ENCODE assay signal across 16 cellular contexts in genomic region chr3:197511130-197511529, GRCh38. TPM values are rescaled to one million over a fixed set of nuclear protein-coding genes. Genes with fewer than 3 reads are reported as not detected.
A peak's percentile ranks its signal among the peaks of the same experiment; 100 is the strongest.
DNase-seq lines count a peak whose midpoint lies in the region; ATAC-seq, FAIRE-seq and TF ChIP-seq lines count a peak whose summit lies in the region.
"Had no signal": no experiment of that assay in that cellular context is flagged by ENCODE, and none has a peak within 500 bp of the region (broad histone marks: within the 10 kb centered on the region; RNA-seq: fewer than 3 reads in every experiment).

No MANE protein-coding gene starts in this region.

- no peak overlapping the region for H2AK5ac ChIP-seq in mesenchymal stem cell (ENCODE audit: low read length, severe bottlenecking)

- TF ChIP-seq EP300 in A549 (IDR thresholded peaks at IDR 0.05): no peak

- H3K4me3 ChIP-seq in A549 (no peak overlapping the region), mammary epithelial cell (replicated peaks in 1 of 3; ENCODE audit: insufficient read depth in 1 of 3, low read depth in 2 of 3, low read length in 3 of 3) (no peak overlapping the region), mesenchymal stem cell (ENCODE audit: insufficient read depth in 1 of 2, low read depth in 1 of 2, low read length in 2 of 2) (no peak overlapping the region), endodermal cell (ENCODE audit: low read length) (no peak overlapping the region)
- H3K4me3 ChIP-seq: lung had no signal

- TF ChIP-seq RAD21 in A549 (conservative IDR thresholded peaks at IDR 0.05 in 1 of 2, IDR thresholded peaks at IDR 0.05 in 1 of 2): no peak

- H2BK120ac ChIP-seq in mesenchymal stem cell (ENCODE audit: low read depth, low read length): no peak overlapping the region

- H4K8ac ChIP-seq in mesenchymal stem cell (ENCODE audit: low read length): no peak overlapping the region

- CTCF ChIA-PET in A549 (lab: Yijun Ruan, JAX) (interaction anchor here (0.8 to 3.2 kb wide), 13 partner anchors 11 to 301 kb away, joined by 3 to 37 read pairs (median 9); no protein-coding TSS in a partner anchor), mammary epithelial cell (lab: Charles Lee; ENCODE audit: low non-redundant PET) (interaction anchor here (0.6 kb wide), 1 partner anchor 31 kb away, joined by 7 read pairs; no protein-coding TSS in a partner anchor)

- H3K36me3 Mint-ChIP-seq in CD14-positive monocyte (peaks cover 37 to 38% of the 10 kb centered on the region in 2 donors), endodermal cell (ENCODE audit: low read depth) (peaks cover 35% of the 10 kb centered on the region)

- peaks cover 7% of the 10 kb centered on the region for H3K4me1 Mint-ChIP-seq in CD14-positive monocyte
- H3K4me1 Mint-ChIP-seq in endodermal cell: peaks cover 2% of the 10 kb centered on the region

- peaks cover 3% of the 10 kb centered on the region for H3K36me3 ChIP-seq in mammary epithelial cell (ENCODE audit: insufficient read depth, low read length)
- peaks cover 0 to 29% of the 10 kb centered on the region in 2 experiments for H3K36me3 ChIP-seq in mesenchymal stem cell (ENCODE audit: control insufficient read depth in 1 of 2, insufficient read depth in 2 of 2, low read depth in 1 of 2, low read length in 2 of 2)
- H3K36me3 ChIP-seq in endodermal cell (ENCODE audit: control insufficient read depth, insufficient read depth, low read length): no peaks in the 10 kb centered on the region

- H3K14ac ChIP-seq in mesenchymal stem cell (ENCODE audit: low read length in 2 of 2): no peak overlapping the region

- H3K18ac ChIP-seq in mesenchymal stem cell (ENCODE audit: low read depth in 1 of 2, low read length in 2 of 2): no peak overlapping the region

- ATAC-seq in A549 (peak in 1 of 2 experiments; percentile 9; a peak in 2 of 6 replicates), HG03097 (IDR thresholded peaks at IDR 0.05; ENCODE audit: low FRiP score, unreplicated experiment) (no peak)

- peaks cover 2 to 3% (median 2%) of the 10 kb centered on the region in 3 donors for H3K27me3 Mint-ChIP-seq in CD14-positive monocyte (ENCODE audit: low read depth in 3 of 3)
- H3K27me3 Mint-ChIP-seq in endodermal cell (ENCODE audit: insufficient read depth): peaks cover 5% of the 10 kb centered on the region
- H3K27me3 Mint-ChIP-seq: activated CD4-positive, alpha-beta T cell treated with anti-CD3 and anti-CD28 coated beads for 36 hours had no signal

- no peak overlapping the region for H3K23ac ChIP-seq in mesenchymal stem cell (ENCODE audit: low read length in 2 of 2)

- no peak overlapping the region for H2AFZ ChIP-seq in mammary epithelial cell (ENCODE audit: low read depth, low read length)
- H2AFZ ChIP-seq in mesenchymal stem cell (ENCODE audit: low read depth, low read length): no peak overlapping the region

- H3K4me1 ChIP-seq in A549 (peaks cover 19% of the 10 kb centered on the region; the same call in 2 of the 3 replicates), mammary epithelial cell (ENCODE audit: insufficient read depth, low read length) (peaks cover 30% of the 10 kb centered on the region), mesenchymal stem cell (ENCODE audit: control insufficient read depth, insufficient read depth, low read depth, low read length) (peaks cover 34% of the 10 kb centered on the region), endodermal cell (ENCODE audit: control insufficient read depth, insufficient read depth, low read length) (no peaks in the 10 kb centered on the region)

- BruUV-seq in mammary epithelial cell (replicated peaks; lab: Mats Ljungman, UMichigan): no TSS peak

- no peaks in the 10 kb centered on the region for H3K79me2 ChIP-seq in mammary epithelial cell (ENCODE audit: insufficient read depth, low read length)

- no peak overlapping the region for H3K4ac ChIP-seq in mesenchymal stem cell (ENCODE audit: low read depth in 1 of 2, low read length in 2 of 2)

- H3K9me3 ChIP-seq in A549: no peaks in the 10 kb centered on the region
- no peaks in the 10 kb centered on the region for H3K9me3 ChIP-seq in mammary epithelial cell (replicated peaks; ENCODE audit: insufficient read depth, low read length)
- H3K9me3 ChIP-seq in mesenchymal stem cell (ENCODE audit: control insufficient read depth, low read length): no peaks in the 10 kb centered on the region
- no peaks in the 10 kb centered on the region for H3K9me3 ChIP-seq in endodermal cell (ENCODE audit: control insufficient read depth, low read length)

- no peak overlapping the region for H4K91ac ChIP-seq in mesenchymal stem cell (ENCODE audit: low read length)

- H3K27ac ChIP-seq in A549 (peak overlapping the region; percentile 17 to 87; a peak in 2 of 6 replicates), mammary epithelial cell (ENCODE audit: insufficient read depth, low read depth, low read length) (no peak overlapping the region), mesenchymal stem cell (ENCODE audit: low read length, poor library complexity, severe bottlenecking) (no peak overlapping the region), endodermal cell (ENCODE audit: low read depth, low read length) (no peak overlapping the region)

- H3K27ac Mint-ChIP-seq in CD14-positive monocyte (no peak overlapping the region), endodermal cell (no peak overlapping the region)
- H3K27ac Mint-ChIP-seq: activated CD4-positive, alpha-beta T cell treated with anti-CD3 and anti-CD28 coated beads for 36 hours had no signal

- 75% methylated on average over 6 of the region's 6 CpGs for WGBS in A549 (ENCODE audit: missing lambda C conversion rate)
- WGBS in mammary epithelial cell (ENCODE audit: low coverage, missing lambda C conversion rate): 79% methylated on average over 6 of the region's 6 CpGs
- WGBS in mesenchymal stem cell: 91% methylated on average over 6 of the region's 6 CpGs
- WGBS in endodermal cell (ENCODE audit: insufficient coverage in 1 of 2, insufficient read length in 1 of 2), 2 experiments: 91 to 97% methylated on average over 4 to 6 of the region's 6 CpGs

- no peak for TF ChIP-seq POLR2A in A549 (IDR thresholded peaks at IDR 0.05; ENCODE audit: low read length)

- FAIRE-seq in A549 (lab: Jason Lieb, UNC): no peak
- FAIRE-seq: A204.1 had no signal

- H2BK5ac ChIP-seq in mesenchymal stem cell (ENCODE audit: low read depth, low read length, poor library complexity, severe bottlenecking): no peak overlapping the region

- dilution Hi-C loops in mammary epithelial cell (cut with HindIII; ENCODE audit: low sequenced_read_pairs): loop anchor here (5.0 to 10.0 kb wide), 2 partner anchors 64 to 269 kb away; no protein-coding TSS in a partner anchor

- POLR2A ChIA-PET in A549 (lab: Yijun Ruan, JAX): interaction anchor here (1.2 kb wide), 1 partner anchor 213 kb away, joined by 4 read pairs; the partner anchor contains the start of gene DLG1

- intact Hi-C loops in mammary epithelial cell (cut with micrococcal nuclease) (loop anchor here (2.0 kb wide), 1 partner anchor 44 kb away; the partner anchor contains the start of gene BDH1), CD14-positive monocyte (cut with micrococcal nuclease) (loop anchor here in 1 of 2 donors (2.0 kb wide), 1 partner anchor 252 kb away; no protein-coding TSS in a partner anchor)

- no peak overlapping the region for H2BK15ac ChIP-seq in mesenchymal stem cell (ENCODE audit: low read depth, poor library complexity, severe bottlenecking)

- H2BK12ac ChIP-seq in mesenchymal stem cell (ENCODE audit: low read length in 2 of 2): no peak overlapping the region

- H3K79me1 ChIP-seq in mesenchymal stem cell (replicated peaks; ENCODE audit: low read length, poor library complexity, severe bottlenecking): peaks cover 8% of the 10 kb centered on the region

- no peak for TF ChIP-seq CTCF in A549 (IDR thresholded peaks at IDR 0.05)
- TF ChIP-seq CTCF in mammary epithelial cell (conservative IDR thresholded peaks at IDR 0.05 in 1 of 2, IDR thresholded peaks at IDR 0.05 in 1 of 2; ENCODE audit: extremely low read depth in 1 of 2, insufficient read depth in 1 of 2, low read depth in 1 of 2, low read length in 2 of 2): no peak
- no peak for TF ChIP-seq CTCF in CD14-positive monocyte (IDR thresholded peaks at IDR 0.05)
- TF ChIP-seq CTCF in endodermal cell (conservative IDR thresholded peaks at IDR 0.05): no peak

- no peaks in the 10 kb centered on the region for H3K27me3 ChIP-seq in mammary epithelial cell (ENCODE audit: insufficient read depth, low read length)
- H3K27me3 ChIP-seq in mesenchymal stem cell (ENCODE audit: control insufficient read depth in 1 of 2, insufficient read depth in 1 of 2, low read length in 2 of 2): peaks cover 0 to 26% of the 10 kb centered on the region in 2 experiments
- H3K27me3 ChIP-seq in endodermal cell (ENCODE audit: control insufficient read depth, insufficient read depth, low read length, poor library complexity, severe bottlenecking): peaks cover 8% of the 10 kb centered on the region

- in situ Hi-C loops in mammary epithelial cell (cut with MboI; ENCODE audit: low sequenced_read_pairs in 2 of 2): loop anchor here in 1 of 2 donors (25.0 kb wide), 1 partner anchor 524 kb away; no protein-coding TSS in a partner anchor

- no peaks in the 10 kb centered on the region for H4K20me1 ChIP-seq in mammary epithelial cell (ENCODE audit: insufficient read depth, low read length)

- H3K9ac ChIP-seq in mammary epithelial cell (ENCODE audit: insufficient read depth, low read length) (no peak overlapping the region), mesenchymal stem cell (ENCODE audit: low read length) (no peak overlapping the region), endodermal cell (ENCODE audit: extremely low read depth, low read length, poor library complexity, severe bottlenecking) (no peak overlapping the region)

- DNase-seq in A549 (ENCODE audit: low read depth in 1 of 2, low spot score in 1 of 2): no peak
- peak; percentile 76 for DNase-seq in HT1080 (ENCODE audit: low read depth)
- DNase-seq in mammary epithelial cell: peak; percentile 59
- peak; percentile 43 for DNase-seq in mesenchymal stem cell
- no peak for DNase-seq in CD14-positive monocyte (ENCODE audit: low spot score)
- no peak for DNase-seq in COLO668 (lab: John Stamatoyannopoulos, UW; ENCODE audit: unreplicated experiment)
- no peak for DNase-seq in endodermal cell
- DNase-seq: activated CD4-positive, alpha-beta T cell treated with anti-CD3 and anti-CD28 coated beads for 36 hours; activated naive CD4-positive, alpha-beta T cell treated with Interleukin-2 at 50 U/mL for 16 hours; NCI-H1105; right cardiac atrium; stimulated activated CD8-positive, alpha-beta memory T cell treated with anti-CD3 and anti-CD28 coated beads, Interleukin-4, amount 100 ng/mL, for 48 hours; T-helper 2 cell had no signal

- no peaks in the 10 kb centered on the region for H3K9me3 Mint-ChIP-seq in CD14-positive monocyte
- no peaks in the 10 kb centered on the region for H3K9me3 Mint-ChIP-seq in endodermal cell

- H3K4me3 Mint-ChIP-seq in CD14-positive monocyte (no peak overlapping the region), endodermal cell (no peak overlapping the region)
- H3K4me3 Mint-ChIP-seq: activated CD4-positive, alpha-beta T cell treated with anti-CD3 and anti-CD28 coated beads for 36 hours had no signal

- H3K4me2 ChIP-seq in A549: no peak overlapping the region
- no peak overlapping the region for H3K4me2 ChIP-seq in mammary epithelial cell (ENCODE audit: insufficient read depth, low read depth, low read length)
- no peak overlapping the region for H3K4me2 ChIP-seq in mesenchymal stem cell (ENCODE audit: low read length, poor library complexity, severe bottlenecking)

RNA-seq across cellular contexts. Expression of gene BDH1, which starts 44.6 kb away (rescaled TPM):
- polyA plus RNA-seq in A549 (2011; rRNA removed) (4.4 and 4.6 TPM in 2 replicates), A549 (2017; fragmentation: RNase III; extraction: RNeasy Plus Mini Kit Qiagen cat#74134 plus additional on column Dnase treatment) (2.8 to 3.7 TPM (median 3.1 TPM) in 3 replicates), mammary epithelial cell (29.2 TPM), CD14-positive monocyte (1 to 10 TPM; 2.8 to 5.3 TPM)
- polyA plus RNA-seq in A549 (2012; cell fraction: cytosol; rRNA removed): 5.5 and 6.2 TPM in 2 replicates
- 8.8 and 10.5 TPM in 2 replicates for polyA plus RNA-seq in A549 (2012; cell fraction: nucleus; rRNA removed)
- 3.3 and 3.7 TPM in 2 replicates for polyA minus RNA-seq in A549 (2011; rRNA and poly(A)+ RNA removed)
- 24.1 and 29.6 TPM in 2 replicates for total RNA-seq in HT1080 (2014; rRNA removed; shearing (Covaris generic))
- 14.6 and 15.5 TPM in 2 replicates for polyA plus RNA-seq in HT1080 (2015; cell fraction: cytosol; rRNA removed)
- polyA plus RNA-seq in HT1080 (2015; cell fraction: nucleus; rRNA removed): 22.4 and 27.9 TPM in 2 replicates
- total RNA-seq in mammary epithelial cell (10 to 100 TPM in 1 of 2 donors, 1 to 10 TPM in 1; 2.8 to 22.5 TPM), endodermal cell (10 to 100 TPM; 32.5 to 49.0 TPM)
- 15.2 TPM for polyA minus RNA-seq in mammary epithelial cell
- 2.1 TPM for polyA plus RNA-seq in mesenchymal stem cell (2013, experiment 1 of 2)
- polyA plus RNA-seq in mesenchymal stem cell (2013, experiment 2 of 2): 2.0 TPM
- polyA plus RNA-seq in endodermal cell (2013, experiment 1 of 2): 11.3 TPM
- polyA plus RNA-seq in endodermal cell (2013, experiment 2 of 2): 8.7 TPM

Comparison
In these comparisons a context has a peak if more than half of its experiments do, and no peak if none do; other contexts are left out.
1. DNase-seq: peak in HT1080 (single experiment), mammary epithelial cell (single experiment) and mesenchymal stem cell (single experiment); none in A549 (0 of 2), CD14-positive monocyte (single experiment), COLO668 (single experiment) and endodermal cell (single experiment).
2. H3K27ac ChIP-seq: peak in A549 (2 of 2); none in mammary epithelial cell (single experiment), mesenchymal stem cell (single experiment) and endodermal cell (single experiment).